Comparison of ENCODE assay signal across 14 cellular contexts in the genomic region with DNA sequence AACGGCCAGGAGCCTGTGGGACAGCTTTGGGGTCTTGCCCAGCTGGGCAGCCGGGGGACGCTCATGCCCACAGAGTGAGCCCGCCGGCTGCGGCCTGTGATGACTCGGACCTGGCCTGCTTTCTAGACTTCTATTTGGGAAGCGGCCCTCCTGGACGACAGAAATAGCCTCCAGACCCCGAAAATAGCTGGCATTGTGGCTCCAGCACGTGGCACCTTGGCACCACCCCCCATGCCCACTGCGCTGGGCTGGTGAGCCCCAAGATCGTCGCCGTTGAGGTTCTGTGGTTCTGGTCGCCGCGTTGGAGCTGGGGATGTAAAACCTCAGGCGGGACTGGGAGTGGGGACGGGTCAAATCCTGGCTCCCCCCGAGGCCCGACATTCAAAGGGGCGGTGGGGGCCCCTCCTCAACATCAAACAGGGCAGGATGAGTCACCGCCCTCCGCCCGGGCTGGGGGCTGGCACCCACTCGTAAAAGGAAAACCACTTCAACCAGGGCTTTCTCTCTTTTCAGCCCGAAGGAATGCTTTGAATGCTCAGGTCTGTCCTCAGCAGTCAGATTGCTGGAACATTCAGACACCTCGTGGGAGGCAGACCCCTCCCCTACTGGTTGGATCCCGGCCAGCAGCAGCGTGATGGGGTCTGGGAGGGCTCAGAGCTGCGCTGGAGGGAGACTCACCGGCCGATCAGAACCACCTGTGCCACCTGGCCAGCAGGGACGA. TPM values are rescaled to one million over a fixed set of nuclear protein-coding genes. Genes with fewer than 3 reads are reported as not detected.
DNase-seq lines count a peak whose midpoint lies in the region; ATAC-seq, FAIRE-seq and TF ChIP-seq lines count a peak whose summit lies in the region.
"Had no signal": no experiment of that assay in that cellular context is flagged by ENCODE, and none has a peak within 500 bp of the region (broad histone marks: within the 10 kb centered on the region; RNA-seq: fewer than 3 reads in every experiment).

No MANE protein-coding gene starts in this region.

- H3K4me3 ChIP-seq in A549 (no peak overlapping the region), Panc1 (ENCODE audit: low read depth in 2 of 2, low read length in 2 of 2) (no peak overlapping the region), stomach (no peak overlapping the region)
- H3K4me3 ChIP-seq: right lobe of liver had no signal

- no peak for FAIRE-seq in A549 (lab: Jason Lieb, UNC)
- FAIRE-seq: endothelial cell of umbilical vein had no signal

- TF ChIP-seq EP300 in A549 (IDR thresholded peaks at IDR 0.05) (no peak), stomach (IDR thresholded peaks at IDR 0.05) (no peak)

- TF ChIP-seq RAD21 in A549 (conservative IDR thresholded peaks at IDR 0.05 in 1 of 2, IDR thresholded peaks at IDR 0.05 in 1 of 2), result no peak

- ATAC-seq in A549, result no peak
- ATAC-seq in Panc1, result no peak
- ATAC-seq: natural killer cell had no signal

- no peaks in the 10 kb centered on the region for H3K27me3 ChIP-seq in Panc1 (ENCODE audit: control insufficient read depth, insufficient read depth, low read length)
- no peaks in the 10 kb centered on the region for H3K27me3 ChIP-seq in stomach
- H3K27me3 ChIP-seq: right lobe of liver had no signal

- H3K4me1 ChIP-seq in A549 (peaks cover 9% of the 10 kb centered on the region; the same call in 2 of the 3 replicates), Panc1 (ENCODE audit: control insufficient read depth, insufficient read depth, low read length) (peaks cover 14% of the 10 kb centered on the region), stomach (peaks cover 0 to 6% (median 2%) of the 10 kb centered on the region in 4 donors)
- H3K4me1 ChIP-seq: right lobe of liver had no signal

- POLR2A ChIA-PET in A549 (lab: Yijun Ruan, JAX), result interaction anchor here (1.2 to 1.5 kb wide), 2 partner anchors 41 to 42 kb away, joined by 3 to 4 read pairs; a partner anchor contains a TSS
- POLR2A ChIA-PET in Panc1 (lab: Charles Lee), result no interaction called here

- CTCF ChIA-PET in A549 (lab: Yijun Ruan, JAX) (interaction anchor here (0.6 kb wide), 1 partner anchor 71 kb away, joined by 3 read pairs; no protein-coding TSS in a partner anchor), Panc1 (lab: Charles Lee) (no interaction called here)

- intact Hi-C loops in Panc1 (cut with micrococcal nuclease; ENCODE audit: unreplicated experiment) (no loop called here), stomach (cut with DNase I; ENCODE audit: low total_unique reads) (no loop called here)

- 0 out of 3 replicates have a peak overlapping the region, but pooled peaks have one; percentile 12 for H3K4me2 ChIP-seq in A549

- 68% methylated on average over 25 of the region's 35 CpGs for WGBS in A549 (ENCODE audit: missing lambda C conversion rate)
- WGBS in stomach, 5 donors, result 65 to 75% (median 69%) methylated on average over 24 to 35 of the region's 35 CpGs

- TF ChIP-seq CTCF in A549 (IDR thresholded peaks at IDR 0.05) (no peak), Panc1 (IDR thresholded peaks at IDR 0.05) (no peak), stomach (IDR thresholded peaks at IDR 0.05) (no peak)

- H3K27ac ChIP-seq in A549 (peak overlapping the region; percentile 41 to 74; a peak in 4 of 6 replicates), Panc1 (ENCODE audit: low read length) (peak overlapping the region; percentile 57; the same call in 1 of the 2 replicates), stomach (no peak overlapping the region)
- H3K27ac ChIP-seq: right lobe of liver had no signal

- H3K36me3 ChIP-seq in Panc1 (ENCODE audit: control insufficient read depth, insufficient read depth, low read length), result no peaks in the 10 kb centered on the region
- H3K36me3 ChIP-seq in stomach, result no peaks in the 10 kb centered on the region
- H3K36me3 ChIP-seq: right lobe of liver had no signal

- H3K9me3 ChIP-seq in A549 (no peaks in the 10 kb centered on the region), Panc1 (ENCODE audit: control insufficient read depth, insufficient read depth, low read depth, low read length) (no peaks in the 10 kb centered on the region), stomach (no peaks in the 10 kb centered on the region)
- H3K9me3 ChIP-seq: Caco-2, right lobe of liver had no signal

- no TSS peak for BruUV-seq in Panc1 (replicated peaks; lab: Mats Ljungman, UMichigan)

- TF ChIP-seq POLR2A in A549 (IDR thresholded peaks at IDR 0.05; ENCODE audit: low read length) (no peak), stomach (IDR thresholded peaks at IDR 0.05) (no peak)

- peak; percentile 75 for DNase-seq in A172 (ENCODE audit: low spot score)
- DNase-seq in A549 (ENCODE audit: low read depth in 1 of 2, low spot score in 1 of 2), result no peak
- no peak for DNase-seq in Panc1 (ENCODE audit: low read depth, low spot score)
- peak; percentile 36 for DNase-seq in iris pigment epithelial cell (ENCODE audit: low read depth)
- no peak for DNase-seq in stomach
- DNase-seq in NCI-H524 treated with DMSO at 0.1 percent for 48 hours (lab: John Stamatoyannopoulos, UW), result no peak
- DNase-seq in stimulated activated CD4-positive, alpha-beta T cell treated with anti-CD3 and anti-CD28 coated beads, Interleukin-15, amount 100 ng/mL, for 24 hours, result no peak
- DNase-seq: Caco-2, caudate nucleus, glutamatergic neuron, natural killer cell, NCI-H1694, right lobe of liver had no signal

- in situ Hi-C loops in Panc1 (cut with HindIII; ENCODE audit: low pct_unique_long_range_greater_than_20kb, low sequenced_read_pairs), result no loop called here

TF ChIP-seq in A549, 52 proteins besides CTCF, POLR2A, EP300 and RAD21:
- TF ChIP-seq HDAC2 (IDR thresholded peaks at IDR 0.05) (no peak), KDM5A (IDR thresholded peaks at IDR 0.05) (no peak), ZSCAN20 (CRISPR knock-in tag; IDR thresholded peaks at IDR 0.05) (no peak), GATA3 (IDR thresholded peaks at IDR 0.05; ENCODE audit: borderline replicate concordance) (no peak), PHF8 (IDR thresholded peaks at IDR 0.05; ENCODE audit: borderline replicate concordance, low read depth) (no peak), ESRRA (IDR thresholded peaks at IDR 0.05; ENCODE audit: borderline replicate concordance, low read length) (no peak)
- TF ChIP-seq, protein P1, sequence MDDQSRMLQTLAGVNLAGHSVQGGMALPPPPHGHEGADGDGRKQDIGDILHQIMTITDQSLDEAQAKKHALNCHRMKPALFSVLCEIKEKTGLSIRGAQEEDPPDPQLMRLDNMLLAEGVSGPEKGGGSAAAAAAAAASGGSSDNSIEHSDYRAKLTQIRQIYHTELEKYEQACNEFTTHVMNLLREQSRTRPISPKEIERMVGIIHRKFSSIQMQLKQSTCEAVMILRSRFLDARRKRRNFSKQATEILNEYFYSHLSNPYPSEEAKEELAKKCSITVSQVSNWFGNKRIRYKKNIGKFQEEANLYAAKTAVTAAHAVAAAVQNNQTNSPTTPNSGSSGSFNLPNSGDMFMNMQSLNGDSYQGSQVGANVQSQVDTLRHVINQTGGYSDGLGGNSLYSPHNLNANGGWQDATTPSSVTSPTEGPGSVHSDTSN (IDR thresholded peaks at IDR 0.05), result no peak

RNA-seq across cellular contexts. Expression of a gene that starts 42.1 kb away (rescaled TPM):
- 92.7 and 97.6 TPM in 2 replicates for total RNA-seq in A172 (2014; rRNA removed; shearing (Covaris generic))
- polyA plus RNA-seq in A549 (2011; rRNA removed) (65.3 and 72.5 TPM in 2 replicates), A549 (2017; fragmentation: RNase III; extraction: RNeasy Plus Mini Kit Qiagen cat#74134 plus additional on column Dnase treatment) (38.6 to 42.4 TPM (median 39.9 TPM) in 3 replicates), stomach (10 to 100 TPM; 52.9 to 92.1 (median 53.8) TPM)
- 120 and 125 TPM in 2 replicates for polyA plus RNA-seq in A549 (2012; cell fraction: cytosol; rRNA removed)
- 193 and 205 TPM in 2 replicates for polyA plus RNA-seq in A549 (2012; cell fraction: nucleus; rRNA removed)
- 42.7 and 50.1 TPM in 2 replicates for polyA minus RNA-seq in A549 (2011; rRNA and poly(A)+ RNA removed)
- total RNA-seq in Panc1 (2021; ENCODE audit: unreplicated experiment) (56.2 TPM), stomach (100 to 1,000 TPM in 1 of 5 donors, 10 to 100 TPM in 4; 61.6 to 588 (median 91.0) TPM)
- 43.3 TPM for polyA plus RNA-seq in Panc1 (2012; ENCODE audit: insufficient read length)

Comparison
In these comparisons a context has a peak if more than half of its experiments do, and no peak if none do; other contexts are left out.
1. DNase-seq: peak in A172 (single experiment) and iris pigment epithelial cell (single experiment); none in A549 (0 of 2), Panc1 (single experiment), stomach (single experiment), NCI-H524 treated with DMSO at 0.1 percent for 48 hours (single experiment) and stimulated activated CD4-positive, alpha-beta T cell treated with anti-CD3 and anti-CD28 coated beads, Interleukin-15, amount 100 ng/mL, for 24 hours (single experiment).
2. H3K27ac ChIP-seq: peak in A549 (2 of 2) and Panc1 (single experiment); none in stomach (0 of 5).